Comparison of ENCODE assay signal across 26 cellular contexts in genomic region chr1:112517646-112518045, GRCh38. TPM values are rescaled to one million over a fixed set of nuclear protein-coding genes. Genes with fewer than 3 reads are reported as not detected.
DNase-seq lines count a peak whose midpoint lies in the region; ATAC-seq, FAIRE-seq and TF ChIP-seq lines count a peak whose summit lies in the region.
"Had no signal": no experiment of that assay in that cellular context is flagged by ENCODE, and none has a peak within 500 bp of the region (broad histone marks: within the 10 kb centered on the region; RNA-seq: fewer than 3 reads in every experiment).

No MANE protein-coding gene starts in this region.

- 70 to 79% (median 74%) methylated on average over 2 of the region's 2 CpGs for WGBS in heart left ventricle, 4 donors
- WGBS in K562 (ENCODE audit: insufficient coverage, low coverage, missing lambda C conversion rate) = 10% methylated on average over 2 of the region's 2 CpGs
- 65 to 77% methylated on average over 2 of the region's 2 CpGs for WGBS in testis, 2 donors

- FAIRE-seq in K562 (lab: Jason Lieb, UNC) (no peak), keratinocyte (lab: Jason Lieb, UNC) (no peak)
- FAIRE-seq: A549, D721Med, GM12891, GM18507 had no signal

- no TSS peak for BruUV-seq in K562 (replicated peaks; lab: Mats Ljungman, UMichigan)

- H3K27ac ChIP-seq in heart left ventricle = peak overlapping the region in 10 of 12 donors; percentile 5 to 81 (median 36)
- H3K27ac ChIP-seq in K562 (ENCODE audit: extremely low read depth, low read depth, low read length) = no peak overlapping the region
- H3K27ac ChIP-seq in keratinocyte (ENCODE audit: control insufficient read depth, insufficient read depth, low read length) = no peak overlapping the region
- no peak overlapping the region for H3K27ac ChIP-seq in testis
- H3K27ac ChIP-seq: A549; BLaER1 treated with 17β-estradiol and CSF1 and Interleukin-3, amounts not matched to agents 10 nM and 100 nM had no signal

- H3K4me1 ChIP-seq in heart left ventricle (peaks cover 0 to 28% (median 5%) of the 10 kb centered on the region in 12 donors), K562 (replicated peaks in 1 of 2; ENCODE audit: control insufficient read depth in 2 of 2, insufficient read depth in 2 of 2, low read length in 2 of 2) (peaks cover 6 to 14% of the 10 kb centered on the region in 2 experiments; a peak in 3 of 5 replicates), keratinocyte (ENCODE audit: control insufficient read depth, extremely low read depth, insufficient read depth, low read length) (peaks cover 34% of the 10 kb centered on the region), testis (no peaks in the 10 kb centered on the region)
- H3K4me1 ChIP-seq: BE2C had no signal

- H3K79me2 ChIP-seq in K562 (ENCODE audit: control insufficient read depth, insufficient read depth, low read length) (no peaks in the 10 kb centered on the region), keratinocyte (ENCODE audit: control insufficient read depth, insufficient read depth, low read length) (no peaks in the 10 kb centered on the region)

- H3K4me2 ChIP-seq in K562 (ENCODE audit: insufficient read depth, low read length) (no peak overlapping the region), keratinocyte (ENCODE audit: control insufficient read depth, extremely low read depth, insufficient read depth, low read depth, low read length) (peak overlapping the region; percentile 84)
- H3K4me2 ChIP-seq: A549; BLaER1 treated with 17β-estradiol and CSF1 and Interleukin-3, amounts not matched to agents 10 nM and 100 nM; GM23338 had no signal

- dilution Hi-C loops in keratinocyte (cut with MboI; ENCODE audit: extremely low pct_ligation_motif_present, low sequenced_read_pairs) = no loop called here

- H3K9me3 ChIP-seq in heart left ventricle (no peaks in the 10 kb centered on the region), K562 (replicated peaks; ENCODE audit: control insufficient read depth, insufficient read depth, low read depth, low read length) (no peaks in the 10 kb centered on the region), keratinocyte (ENCODE audit: control insufficient read depth, low read depth, low read length) (no peaks in the 10 kb centered on the region), testis (no peaks in the 10 kb centered on the region)
- H3K9me3 ChIP-seq: A549; BE2C; BLaER1 treated with 17β-estradiol and CSF1 and Interleukin-3, amounts not matched to agents 10 nM and 100 nM had no signal

- H2AFZ ChIP-seq in K562 (ENCODE audit: low read depth, low read length) = no peak overlapping the region
- H2AFZ ChIP-seq in keratinocyte (ENCODE audit: control insufficient read depth, low read length) = no peak overlapping the region
- H2AFZ ChIP-seq: GM23338 had no signal

- CTCF ChIA-PET in K562 (lab: Yijun Ruan, JAX; ENCODE audit: low intra/inter-chr PET ratio) = interaction anchor here (0.6 kb wide), 1 partner anchor 52 kb away, joined by 4 read pairs; no protein-coding TSS in a partner anchor

- no peak for TF ChIP-seq RAD21 in K562 (CRISPR knock-in tag; conservative IDR thresholded peaks at IDR 0.05 in 1 of 2, IDR thresholded peaks at IDR 0.05 in 1 of 2)

- H4K20me1 ChIP-seq in K562 (replicated peaks; ENCODE audit: control insufficient read depth, insufficient read depth, low read length) (peaks cover 5% of the 10 kb centered on the region; the same call in 1 of the 2 replicates), keratinocyte (ENCODE audit: control insufficient read depth, extremely low read depth, insufficient read depth, low read length) (no peaks in the 10 kb centered on the region)
- H4K20me1 ChIP-seq: BLaER1 treated with 17β-estradiol and CSF1 and Interleukin-3, amounts not matched to agents 10 nM and 100 nM had no signal

- POLR2A ChIA-PET in K562 (lab: Yijun Ruan, JAX) = interaction anchor here (0.6 to 1.6 kb wide), 3 partner anchors 11 to 196 kb away, joined by 3 to 4 read pairs (median 4); no protein-coding TSS in a partner anchor

- in situ Hi-C loops in K562 (cut with MboI) = no loop called here

- TF ChIP-seq CTCF in heart left ventricle (IDR thresholded peaks at IDR 0.05) (no peak), K562 (IDR thresholded peaks at IDR 0.05 in 2 of 3, conservative IDR thresholded peaks at IDR 0.05 in 1 of 3; ENCODE audit: insufficient read depth in 2 of 3, low read depth in 1 of 3, low read length in 3 of 3) (no peak), keratinocyte (optimal IDR thresholded peaks at IDR 0.05 in 1 of 3, IDR thresholded peaks at IDR 0.05 in 1 of 3, conservative IDR thresholded peaks at IDR 0.05 in 1 of 3; ENCODE audit: extremely low read depth in 1 of 3, insufficient read depth in 2 of 3, low read length in 3 of 3) (no peak), testis (IDR thresholded peaks at IDR 0.05) (no peak)

- no peaks in the 10 kb centered on the region for H3K27me3 ChIP-seq in heart left ventricle
- H3K27me3 ChIP-seq in K562 (ENCODE audit: control insufficient read depth in 2 of 2, insufficient read depth in 2 of 2, low read length in 2 of 2) = peaks cover 6 to 37% of the 10 kb centered on the region in 2 experiments
- H3K27me3 ChIP-seq in keratinocyte (ENCODE audit: control insufficient read depth, extremely low read depth, insufficient read depth, low read length) = no peaks in the 10 kb centered on the region
- no peaks in the 10 kb centered on the region for H3K27me3 ChIP-seq in testis
- H3K27me3 ChIP-seq: BE2C; BLaER1 treated with 17β-estradiol and CSF1 and Interleukin-3, amounts not matched to agents 10 nM and 100 nM had no signal

- H3K4me3 ChIP-seq in heart left ventricle = no peak overlapping the region
- no peak overlapping the region for H3K4me3 ChIP-seq in K562
- no peak overlapping the region for H3K4me3 ChIP-seq in keratinocyte (ENCODE audit: control insufficient read depth in 2 of 3, extremely low read depth in 1 of 3, insufficient read depth in 2 of 3, low read depth in 1 of 3, low read length in 3 of 3)
- no peak overlapping the region for H3K4me3 ChIP-seq in testis
- H3K4me3 ChIP-seq: A549; BLaER1 treated with 17β-estradiol and CSF1 and Interleukin-3, amounts not matched to agents 10 nM and 100 nM; GM23338 had no signal

- DNase-seq in heart left ventricle (no peak), cardiac septum (ENCODE audit: low spot score) (no peak), K562 (ENCODE audit: extremely low read depth in 1 of 4, low spot score in 3 of 4) (no peak), left ventricle myocardium superior (no peak), keratinocyte (ENCODE audit: low read depth, low spot score) (no peak), hepatic stellate cell (ENCODE audit: low spot score) (no peak), testis (no peak)
- DNase-seq: 8988T; ACHN; AML-193; BE2C; CD4-positive, alpha-beta T cell; CD8-positive, alpha-beta memory T cell; DMS 273 treated with DMSO at 0.1 percent for 48 hours; DMS79; EL; GDM1; H9; HFFc6 had no signal

- intact Hi-C loops in heart left ventricle (cut with DNase I) (loop anchor here in 1 of 10 donors (2.0 kb wide), 1 partner anchor 15 kb away; no protein-coding TSS in a partner anchor), cardiac septum (cut with DNase I) (no loop called here), K562 (cut with micrococcal nuclease) (no loop called here), left ventricle myocardium superior (cut with micrococcal nuclease) (no loop called here), testis (cut with DNase I; ENCODE audit: low total_unique reads) (no loop called here)

- H3K36me3 ChIP-seq in heart left ventricle (peaks cover 0 to 5% (median 0%) of the 10 kb centered on the region in 9 donors), K562 (ENCODE audit: control insufficient read depth, insufficient read depth, low read length) (no peaks in the 10 kb centered on the region), keratinocyte (ENCODE audit: control insufficient read depth in 2 of 2, extremely low read depth in 1 of 2, insufficient read depth in 2 of 2, low read length in 2 of 2) (no peaks in the 10 kb centered on the region), testis (ENCODE audit: low read depth, missing control alignments) (no peaks in the 10 kb centered on the region)
- H3K36me3 ChIP-seq: BE2C had no signal

- no peak for TF ChIP-seq EP300 in K562 (IDR thresholded peaks at IDR 0.05; ENCODE audit: low read length)

- H3K9ac ChIP-seq in K562 (ENCODE audit: insufficient read depth in 1 of 2, low read depth in 2 of 2, low read length in 2 of 2) (no peak overlapping the region), keratinocyte (ENCODE audit: control insufficient read depth, extremely low read depth, insufficient read depth, low read length) (no peak overlapping the region)
- H3K9ac ChIP-seq: BLaER1 treated with 17β-estradiol and CSF1 and Interleukin-3, amounts not matched to agents 10 nM and 100 nM had no signal

- H3K9me1 ChIP-seq in K562 (ENCODE audit: control insufficient read depth, insufficient read depth, low read length) (no peaks in the 10 kb centered on the region), keratinocyte (ENCODE audit: control insufficient read depth, extremely low read depth, insufficient read depth, low read length) (peaks cover 2% of the 10 kb centered on the region)

- ATAC-seq in heart left ventricle (no peak), K562 (no peak), left ventricle myocardium superior (peak; percentile 20)
- ATAC-seq: A549, GM23338, HCT116 had no signal

- TF ChIP-seq POLR2A in heart left ventricle (IDR thresholded peaks at IDR 0.05) = no peak
- no peak for TF ChIP-seq POLR2A in K562 (conservative IDR thresholded peaks at IDR 0.05)
- no peak for TF ChIP-seq POLR2A in testis (IDR thresholded peaks at IDR 0.05)

RNA-seq across cellular contexts. Expression of gene WNT2B, which starts 8.9 kb away (rescaled TPM):
- total RNA-seq in heart left ventricle (10 to 100 TPM in 1 of 9 donors, 1 to 10 TPM in 8; 1.6 to 16.2 (median 2.8) TPM), cardiac septum (5.7 TPM), K562 (2014; rRNA removed) (not detected in 2 replicates), K562 (2014; rRNA removed; fragmentation: Illumina TruSeq; extraction: Trizol) (not detected in 2 replicates), K562 (2015; rRNA removed; fragmentation: Illumina TruSeq; extraction: Trizol) (0.04 TPM in 1 of 2 replicates, not detected in the other), K562 (2021) (0.02 and 0.04 TPM in 2 replicates), left ventricle myocardium superior (2.0 TPM), testis (10 to 100 TPM; 10.6 to 14.7 TPM)
- polyA plus RNA-seq in heart left ventricle (1 to 10 TPM in 1 of 2 donors, under 1 TPM in 1; 0.71 to 1.6 TPM), K562 (2011; rRNA removed) (0.04 and 0.09 TPM in 2 replicates), K562 (2014; fragmentation: Illumina TruSeq; extraction: Trizol) (not detected in 2 replicates), K562 (2014; fragmentation: Nextera tagmentation; extraction: Ambion mirVana) (under 1 TPM; 0.03 to 0.06 TPM), K562 (2014; rRNA removed) (0.05 TPM in 1 of 2 replicates, not detected in the other), keratinocyte (0.37 to 0.51 TPM (median 0.49 TPM) in 3 replicates), testis (ENCODE audit: insufficient read depth, low read depth, low replicate concordance) (9.1 TPM)
- 0.18 and 0.23 TPM in 2 replicates for total RNA-seq in K562 (2011; cell fraction: chromatin; rRNA removed; ENCODE audit: low replicate concordance)
- total RNA-seq in K562 (2011; cell fraction: nucleolus; rRNA removed) = not detected in 2 replicates
- 0.15 TPM in 1 of 2 replicates, not detected in the other for total RNA-seq in K562 (2011; cell fraction: nucleoplasm; rRNA removed)
- 0.01 TPM in 1 of 2 replicates, not detected in the other for polyA plus RNA-seq in K562 (2011; cell fraction: cytosol; rRNA removed)
- polyA plus RNA-seq in K562 (2011; cell fraction: nucleus; rRNA removed) = 0.08 and 0.09 TPM in 2 replicates
- polyA plus RNA-seq in K562 (2012) = 0.09 and 0.24 TPM in 2 replicates
- polyA minus RNA-seq in K562 (2011; rRNA and poly(A)+ RNA removed) = 0.07 and 0.18 TPM in 2 replicates
- polyA minus RNA-seq in K562 (2011; cell fraction: cytosol; rRNA and poly(A)+ RNA removed) = not detected in 2 replicates
- 0.13 and 0.22 TPM in 2 replicates for polyA minus RNA-seq in K562 (2011; cell fraction: nucleus; rRNA and poly(A)+ RNA removed)
- 1.9 TPM for polyA plus RNA-seq in keratinocyte (2011; ENCODE audit: low read depth)
- 0.21 and 0.25 TPM in 2 replicates for polyA plus RNA-seq in keratinocyte (2011; cell fraction: cytosol; rRNA removed)
- polyA plus RNA-seq in keratinocyte (2011; cell fraction: nucleus; rRNA removed) = 2.2 and 2.3 TPM in 2 replicates
- polyA plus RNA-seq in keratinocyte (2012; ENCODE audit: low replicate concordance) = 0.55 and 2.2 TPM in 2 replicates
- 0.30 to 2.1 TPM (median 0.46 TPM) in 3 replicates for polyA minus RNA-seq in keratinocyte
- polyA minus RNA-seq in keratinocyte (2011; cell fraction: cytosol; rRNA and poly(A)+ RNA removed) = 0.58 TPM
- polyA minus RNA-seq in keratinocyte (2011; cell fraction: nucleus; rRNA and poly(A)+ RNA removed) = 1.3 and 6.4 TPM in 2 replicates

Comparison
In these comparisons a context has a peak if more than half of its experiments do, and no peak if none do; other contexts are left out.
1. H3K27ac ChIP-seq: peak in heart left ventricle (10 of 12); none in K562 (single experiment), keratinocyte (single experiment) and testis (0 of 2).